Comparison of ENCODE assay signal across 17 cellular contexts in the genomic region with DNA sequence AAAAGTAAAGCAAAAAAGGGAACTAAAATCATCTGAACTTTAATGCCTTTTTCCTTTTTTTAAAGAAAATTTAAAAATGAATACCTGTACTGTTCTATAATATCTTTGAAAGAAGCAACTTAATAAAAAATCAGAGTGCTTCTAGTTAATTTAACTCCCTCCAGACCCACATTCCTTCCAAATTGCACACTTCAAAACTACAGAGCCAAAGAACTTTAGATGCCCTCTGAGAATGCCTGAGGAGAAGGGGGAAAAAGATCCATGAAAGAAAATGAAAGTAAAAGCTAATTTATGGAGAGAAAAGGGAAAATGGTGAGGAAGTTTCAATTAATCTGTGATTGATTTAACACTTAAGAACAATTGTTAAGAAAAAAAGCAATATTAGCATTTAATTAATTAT.
"Had no signal": no experiment of that assay in that cellular context is flagged by ENCODE, and none has a peak within 500 bp of the region (broad histone marks: within the 10 kb centered on the region; RNA-seq: fewer than 3 reads in every experiment).

No MANE protein-coding gene starts in this region.

- H3K4me1 Mint-ChIP-seq: activated naive CD8-positive, alpha-beta T cell treated with anti-CD3 and anti-CD28 coated beads for 36 hours had no signal

- H3K4me3 Mint-ChIP-seq: activated naive CD8-positive, alpha-beta T cell treated with anti-CD3 and anti-CD28 coated beads for 36 hours; neural crest cell; stimulated activated naive CD8-positive, alpha-beta T cell treated with anti-CD3 and anti-CD28 coated beads, Interleukin-15, Interleukin-2, amounts not matched to agents 100 ng/mL and 50 ng/mL, for 24 hours had no signal

- ATAC-seq: left lobe of liver had no signal

- H3K27me3 ChIP-seq: breast epithelium, esophagus squamous epithelium, right atrium auricular region, tibial nerve had no signal

- H3K9me3 ChIP-seq: prostate gland had no signal

- DNase-seq: activated CD4-positive, alpha-beta T cell treated with anti-CD3 and anti-CD28 coated beads for 1 hour; activated CD4-positive, alpha-beta T cell treated with anti-CD3 and anti-CD28 coated beads, Interleukin-2, amount 50 U/mL, for 4 hours; activated gamma-delta T cell treated with Interleukin-2 at 50 U/mL for 16 hours; activated naive CD8-positive, alpha-beta T cell treated with anti-CD3 and anti-CD28 coated beads for 36 hours; cortex of kidney; effector CD4-positive, alpha-beta T cell; esophagus squamous epithelium; SW 1271; T-helper 2 cell; WERI-Rb-1 had no signal

- H3K4me1 ChIP-seq: breast epithelium, prostate gland, right atrium auricular region had no signal

- H3K27me3 Mint-ChIP-seq: activated naive CD8-positive, alpha-beta T cell treated with anti-CD3 and anti-CD28 coated beads for 36 hours; stimulated activated naive CD8-positive, alpha-beta T cell treated with anti-CD3 and anti-CD28 coated beads, Interleukin-15, Interleukin-2, amounts not matched to agents 100 ng/mL and 50 ng/mL, for 24 hours had no signal

- H3K36me3 Mint-ChIP-seq: activated naive CD8-positive, alpha-beta T cell treated with anti-CD3 and anti-CD28 coated beads for 36 hours had no signal

- H3K27ac ChIP-seq: breast epithelium, esophagus squamous epithelium, prostate gland, right atrium auricular region, WERI-Rb-1 had no signal

- H3K36me3 ChIP-seq: breast epithelium, esophagus squamous epithelium, prostate gland, right atrium auricular region, tibial nerve, WERI-Rb-1 had no signal

- H3K4me3 ChIP-seq: breast epithelium, esophagus squamous epithelium, prostate gland, right atrium auricular region, tibial nerve had no signal

- H3K27ac Mint-ChIP-seq: activated naive CD8-positive, alpha-beta T cell treated with anti-CD3 and anti-CD28 coated beads for 36 hours; stimulated activated naive CD8-positive, alpha-beta T cell treated with anti-CD3 and anti-CD28 coated beads, Interleukin-15, Interleukin-2, amounts not matched to agents 100 ng/mL and 50 ng/mL, for 24 hours had no signal
